In genomic region chr15:80492409-80492808, GRCh38 we compare ENCODE assay signal across 27 cellular contexts.
"Had no signal": no experiment of that assay in that cellular context is flagged by ENCODE, and none has a peak within 500 bp of the region (broad histone marks: within the 10 kb centered on the region; RNA-seq: fewer than 3 reads in every experiment).

No MANE protein-coding gene starts in this region.

- H3K4me3 ChIP-seq: ascending aorta, K562 had no signal

- H3K36me3 Mint-ChIP-seq: T-cell had no signal

- H3K27ac Mint-ChIP-seq: activated CD4-positive, alpha-beta memory T cell treated with anti-CD3 and anti-CD28 coated beads, Interleukin-2, amount 10 ng/mL, durations not matched to agents 7 days and 5 days; activated CD4-positive, alpha-beta T cell treated with anti-CD3 and anti-CD28 coated beads, Interleukin-2, amount 10 ng/mL, durations not matched to agents 7 days and 5 days; activated T-helper 17 cell treated with anti-CD3 and anti-CD28 coated beads, Interleukin-2, amount 50 U/mL, for 72 hours; T-cell had no signal

- H3K4me3 Mint-ChIP-seq: activated CD4-positive, alpha-beta memory T cell treated with anti-CD3 and anti-CD28 coated beads, Interleukin-2, amount 10 ng/mL, durations not matched to agents 7 days and 5 days; activated CD4-positive, alpha-beta T cell treated with anti-CD3 and anti-CD28 coated beads, Interleukin-2, amount 10 ng/mL, durations not matched to agents 7 days and 5 days; activated T-helper 17 cell treated with anti-CD3 and anti-CD28 coated beads, Interleukin-2, amount 50 U/mL, for 72 hours; brain; central memory CD8-positive, alpha-beta T cell; T-cell had no signal

- H3K9me3 ChIP-seq: ascending aorta had no signal

- H3K4me1 Mint-ChIP-seq: activated CD4-positive, alpha-beta memory T cell treated with anti-CD3 and anti-CD28 coated beads, Interleukin-2, amount 10 ng/mL, durations not matched to agents 7 days and 5 days; activated CD4-positive, alpha-beta T cell treated with anti-CD3 and anti-CD28 coated beads, Interleukin-2, amount 10 ng/mL, durations not matched to agents 7 days and 5 days; activated T-helper 17 cell treated with anti-CD3 and anti-CD28 coated beads, Interleukin-2, amount 50 U/mL, for 72 hours; central memory CD8-positive, alpha-beta T cell; T-cell had no signal

- H3K9me3 Mint-ChIP-seq: activated CD4-positive, alpha-beta memory T cell treated with anti-CD3 and anti-CD28 coated beads, Interleukin-2, amount 10 ng/mL, durations not matched to agents 7 days and 5 days; activated CD4-positive, alpha-beta T cell treated with anti-CD3 and anti-CD28 coated beads, Interleukin-2, amount 10 ng/mL, durations not matched to agents 7 days and 5 days; activated T-helper 17 cell treated with anti-CD3 and anti-CD28 coated beads, Interleukin-2, amount 50 U/mL, for 72 hours; brain; central memory CD8-positive, alpha-beta T cell; T-cell had no signal

- DNase-seq: activated CD4-positive, alpha-beta memory T cell treated with anti-CD3 and anti-CD28 coated beads, Interleukin-2, amount 10 ng/mL, durations not matched to agents 7 days and 5 days; activated CD4-positive, alpha-beta T cell treated with anti-CD3 and anti-CD28 coated beads, Interleukin-2, amount 10 ng/mL, durations not matched to agents 7 days and 5 days; activated CD4-positive, CD25-positive, alpha-beta regulatory T cell; activated naive CD4-positive, alpha-beta T cell treated with anti-CD3 and anti-CD28 coated beads, Interleukin-2, amount 50 U/mL, for 16 hours; activated T-cell treated with anti-CD3 and anti-CD28 coated beads for 4 hours; activated T-cell treated with anti-CD3 and anti-CD28 coated beads, Interleukin-2, amount 50 U/mL, for 48 hours; amniotic stem cell; Karpas-422; MM.1S; NCI-H1105; NCI-H1436; NCI-H1694 treated with DMSO at 0.1 percent for 48 hours; NCI-H2029 treated with DMSO at 0.1 percent for 48 hours; NCI-H510A treated with DMSO at 0.1 percent for 48 hours; NCI-H69; NK-92 treated with Interleukin-12 subunit alpha and Interleukin-12 subunit beta, amount 100 ng/mL, for 24 hours; OCI-M1; RPMI8226; T-cell had no signal

- H3K27ac ChIP-seq: ascending aorta, VCaP had no signal

- H3K27me3 ChIP-seq: ascending aorta had no signal

- H3K36me3 ChIP-seq: ascending aorta had no signal

- H3K27me3 Mint-ChIP-seq: activated CD4-positive, alpha-beta T cell treated with anti-CD3 and anti-CD28 coated beads, Interleukin-2, amount 10 ng/mL, durations not matched to agents 7 days and 5 days; brain had no signal

- ATAC-seq: activated T-helper 17 cell treated with anti-CD3 and anti-CD28 coated beads, Interleukin-2, amount 50 U/mL, for 72 hours; K562; Panc1; Right ventricle myocardium inferior; T-cell had no signal
